Comparison of ENCODE assay signal across 29 cellular contexts in the genomic region with DNA sequence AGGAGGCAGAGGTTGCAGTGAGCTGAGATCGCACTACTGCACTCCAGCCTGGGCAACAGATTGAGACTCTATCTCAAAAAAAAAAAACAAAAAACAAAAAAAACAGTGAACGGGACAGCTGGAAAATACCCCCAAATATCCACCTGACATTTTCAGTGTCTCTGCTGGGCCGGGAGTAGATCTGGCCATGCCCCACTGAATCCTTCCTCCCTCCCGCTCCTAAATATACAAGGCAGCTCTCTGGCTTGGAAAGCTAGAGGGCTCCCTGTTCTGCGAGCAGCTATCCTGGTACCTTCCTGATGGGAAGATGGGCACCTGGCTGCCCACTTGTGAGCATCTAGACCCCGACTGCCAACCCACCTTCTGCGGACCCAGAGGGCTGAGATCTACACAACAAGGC. TPM values are rescaled to one million over a fixed set of nuclear protein-coding genes. Genes with fewer than 3 reads are reported as not detected.
A peak's percentile ranks its signal among the peaks of the same experiment; 100 is the strongest.
DNase-seq lines count a peak whose midpoint lies in the region; ATAC-seq, FAIRE-seq and TF ChIP-seq lines count a peak whose summit lies in the region.
"Had no signal": no experiment of that assay in that cellular context is flagged by ENCODE, and none has a peak within 500 bp of the region (broad histone marks: within the 10 kb centered on the region; RNA-seq: fewer than 3 reads in every experiment).

No MANE protein-coding gene starts in this region.

- H3K36me3 ChIP-seq in astrocyte (ENCODE audit: insufficient read depth, low read length) = no peaks in the 10 kb centered on the region
- no peaks in the 10 kb centered on the region for H3K36me3 ChIP-seq in uterus
- H3K36me3 ChIP-seq: BE2C, tibial nerve had no signal

- no peak for ATAC-seq in HG03442 (IDR thresholded peaks at IDR 0.05; ENCODE audit: unreplicated experiment)
- ATAC-seq: activated CD4-positive, alpha-beta T cell treated with anti-CD3 and anti-CD28 coated beads for 36 hours; heart right ventricle; left colon had no signal

- no peak for TF ChIP-seq POLR2A in uterus (IDR thresholded peaks at IDR 0.05)

- H3K27ac ChIP-seq in astrocyte (ENCODE audit: low read depth, low read length) = no peak overlapping the region
- H3K27ac ChIP-seq in uterus = peak overlapping the region; percentile 32 to 51
- H3K27ac ChIP-seq: heart right ventricle had no signal

- FAIRE-seq in astrocyte (lab: Jason Lieb, UNC) = no peak
- FAIRE-seq: A204.1, HTR-8/SVneo had no signal

- H3K9ac ChIP-seq in astrocyte (ENCODE audit: low read length) = no peak overlapping the region

- H3K27ac Mint-ChIP-seq in T-helper 1 cell treated with Interleukin-12 subunit alpha and Interleukin-12 subunit beta and Interleukin-4 antibody, amounts not matched to agents 30 μg/mL and 1 μg/mL, for 36 hours = peak overlapping the region; percentile 87
- H3K27ac Mint-ChIP-seq in astrocyte (ENCODE audit: unreplicated experiment) (no peak overlapping the region), nephron (peak overlapping the region; percentile 39 to 62 (median 43))
- H3K27ac Mint-ChIP-seq: activated naive CD4-positive, alpha-beta T cell treated with anti-CD3 and anti-CD28 coated beads, Interleukin-2, amount 50 U/mL, for 24 hours had no signal

- H3K27me3 Mint-ChIP-seq in T-helper 1 cell treated with Interleukin-12 subunit alpha and Interleukin-12 subunit beta and Interleukin-4 antibody, amounts not matched to agents 30 μg/mL and 1 μg/mL, for 36 hours (ENCODE audit: low read depth) = no peaks in the 10 kb centered on the region
- H3K27me3 Mint-ChIP-seq in astrocyte (ENCODE audit: low read depth, unreplicated experiment) (no peaks in the 10 kb centered on the region), nephron (ENCODE audit: low read depth) (peaks cover 6% of the 10 kb centered on the region)
- H3K27me3 Mint-ChIP-seq: activated CD4-positive, alpha-beta T cell treated with anti-CD3 and anti-CD28 coated beads for 36 hours; activated naive CD4-positive, alpha-beta T cell treated with anti-CD3 and anti-CD28 coated beads, Interleukin-2, amount 50 U/mL, for 24 hours; central memory CD8-positive, alpha-beta T cell had no signal

- no peak for TF ChIP-seq CTCF in astrocyte (IDR thresholded peaks at IDR 0.05; ENCODE audit: insufficient read depth, low read depth, low read length)
- no peak for TF ChIP-seq CTCF in nephron (IDR thresholded peaks at IDR 0.05; ENCODE audit: unreplicated experiment in 3 of 3)
- TF ChIP-seq CTCF in uterus (IDR thresholded peaks at IDR 0.05) = no peak

- H4K20me1 ChIP-seq in astrocyte (ENCODE audit: insufficient read depth, low read length) = peaks cover 96% of the 10 kb centered on the region

- H3K4me1 ChIP-seq in astrocyte (ENCODE audit: insufficient read depth, low read length) (peaks cover 41% of the 10 kb centered on the region), uterus (peaks cover 0 to 44% of the 10 kb centered on the region in 2 donors)
- H3K4me1 ChIP-seq: BE2C had no signal

- H3K4me2 ChIP-seq in astrocyte (ENCODE audit: low read length) = no peak overlapping the region
- H3K4me2 ChIP-seq: GM23338 had no signal

- H3K79me2 ChIP-seq in astrocyte (ENCODE audit: insufficient read depth, low read length) = peaks cover 100% of the 10 kb centered on the region

- no peak overlapping the region for H3K4me3 Mint-ChIP-seq in T-helper 1 cell treated with Interleukin-12 subunit alpha and Interleukin-12 subunit beta and Interleukin-4 antibody, amounts not matched to agents 30 μg/mL and 1 μg/mL, for 36 hours
- H3K4me3 Mint-ChIP-seq in astrocyte (ENCODE audit: unreplicated experiment) (peak overlapping the region; percentile 6), nephron (no peak overlapping the region)
- H3K4me3 Mint-ChIP-seq: activated CD4-positive, alpha-beta T cell treated with anti-CD3 and anti-CD28 coated beads for 36 hours; activated naive CD4-positive, alpha-beta T cell treated with anti-CD3 and anti-CD28 coated beads, Interleukin-2, amount 50 U/mL, for 24 hours; GM23338 had no signal

- H3K9me3 ChIP-seq in astrocyte (ENCODE audit: insufficient read depth, low read depth, low read length) = no peaks in the 10 kb centered on the region
- no peaks in the 10 kb centered on the region for H3K9me3 ChIP-seq in uterus
- H3K9me3 ChIP-seq: BE2C, heart right ventricle, tibial nerve had no signal

- H3K27me3 ChIP-seq in astrocyte (ENCODE audit: insufficient read depth, low read length) (no peaks in the 10 kb centered on the region), uterus (no peaks in the 10 kb centered on the region)
- H3K27me3 ChIP-seq: BE2C, heart right ventricle, tibial nerve had no signal

- H3K4me3 ChIP-seq in astrocyte (ENCODE audit: insufficient read depth, low read depth, low read length) = no peak overlapping the region
- H3K4me3 ChIP-seq in uterus = no peak overlapping the region
- H3K4me3 ChIP-seq: GM23338, heart right ventricle, tibial nerve had no signal

- peaks cover 45% of the 10 kb centered on the region for H3K4me1 Mint-ChIP-seq in T-helper 1 cell treated with Interleukin-12 subunit alpha and Interleukin-12 subunit beta and Interleukin-4 antibody, amounts not matched to agents 30 μg/mL and 1 μg/mL, for 36 hours (ENCODE audit: low read depth)
- peaks cover 31% of the 10 kb centered on the region for H3K4me1 Mint-ChIP-seq in astrocyte (ENCODE audit: low read depth, unreplicated experiment)
- peaks cover 46% of the 10 kb centered on the region for H3K4me1 Mint-ChIP-seq in nephron

- DNase-seq in T-helper 1 cell (no peak), astrocyte (ENCODE audit: low read depth) (no peak), uterus (no peak), posterior vena cava (ENCODE audit: low spot score) (no peak), NOMO-1 treated with DMSO at 0.1 percent for 48 hours (lab: John Stamatoyannopoulos, UW; ENCODE audit: unreplicated experiment) (no peak)
- DNase-seq: activated CD4-positive, alpha-beta T cell treated with anti-CD3 and anti-CD28 coated beads for 36 hours; anterior cingulate cortex; BE2C; COR-L47; DND-41; heart right ventricle; left colon; mesendoderm; MV-4-11; NCI-H1694; NCI-H69; retina; RPMI8226; stimulated activated CD4-positive, alpha-beta T cell treated with anti-CD3 and anti-CD28 coated beads, Interleukin-4, amount 100 ng/mL, for 1 hour; stimulated activated naive CD4-positive, alpha-beta T cell had no signal

- H2AFZ ChIP-seq in astrocyte (ENCODE audit: low read depth, low read length) = no peak overlapping the region
- H2AFZ ChIP-seq: GM23338 had no signal

- H3K9me3 Mint-ChIP-seq in T-helper 1 cell treated with Interleukin-12 subunit alpha and Interleukin-12 subunit beta and Interleukin-4 antibody, amounts not matched to agents 30 μg/mL and 1 μg/mL, for 36 hours = no peaks in the 10 kb centered on the region
- H3K9me3 Mint-ChIP-seq in astrocyte (ENCODE audit: unreplicated experiment) (no peaks in the 10 kb centered on the region), nephron (no peaks in the 10 kb centered on the region)
- H3K9me3 Mint-ChIP-seq: activated naive CD4-positive, alpha-beta T cell treated with anti-CD3 and anti-CD28 coated beads, Interleukin-2, amount 50 U/mL, for 24 hours; central memory CD8-positive, alpha-beta T cell; GM23338 had no signal

- intact Hi-C loops in uterus (cut with DNase I; ENCODE audit: low total_unique reads) (no loop called here), posterior vena cava (cut with DNase I) (no loop called here)

- H3K36me3 Mint-ChIP-seq in T-helper 1 cell treated with Interleukin-12 subunit alpha and Interleukin-12 subunit beta and Interleukin-4 antibody, amounts not matched to agents 30 μg/mL and 1 μg/mL, for 36 hours (ENCODE audit: low read depth) = peaks cover 5% of the 10 kb centered on the region
- H3K36me3 Mint-ChIP-seq in astrocyte (ENCODE audit: low read depth, unreplicated experiment) (peaks cover 11% of the 10 kb centered on the region), nephron (ENCODE audit: low read depth) (no peaks in the 10 kb centered on the region)
- H3K36me3 Mint-ChIP-seq: activated naive CD4-positive, alpha-beta T cell treated with anti-CD3 and anti-CD28 coated beads, Interleukin-2, amount 50 U/mL, for 24 hours had no signal

RNA-seq across cellular contexts. Expression of gene SPSB1, which starts 21.4 kb away (rescaled TPM):
- total RNA-seq in astrocyte (53.5 and 56.7 TPM in 2 replicates), uterus (10 to 100 TPM; 12.3 to 29.6 (median 20.7) TPM), posterior vena cava (10 to 100 TPM; 30.9 to 48.0 TPM)
